Comparison of ENCODE assay signal across 8 cellular contexts in genomic region chr19:1206063-1206732, GRCh38. TPM values are rescaled to one million over a fixed set of nuclear protein-coding genes. Genes with fewer than 3 reads are reported as not detected.
A peak's percentile ranks its signal among the peaks of the same experiment; 100 is the strongest.
DNase-seq lines count a peak whose midpoint lies in the region; ATAC-seq and TF ChIP-seq lines count a peak whose summit lies in the region.

No MANE protein-coding gene starts in this region.

- H3K9me3 Mint-ChIP-seq in WTC11 = no peaks in the 10 kb centered on the region

- H3K27ac Mint-ChIP-seq in WTC11 = peak overlapping the region; percentile 94; the same call in 1 of the 2 replicates

- CTCF ChIA-PET in WTC11 (lab: Charles Lee) = no interaction called here

- no peaks in the 10 kb centered on the region for H3K27me3 Mint-ChIP-seq in WTC11 (ENCODE audit: low read depth)

- no peaks in the 10 kb centered on the region; the same call in 1 of the 2 replicates for H3K27me3 ChIP-seq in H7 (ENCODE audit: control insufficient read depth, insufficient read depth, low read length)
- no peaks in the 10 kb centered on the region for H3K27me3 ChIP-seq in cardiac muscle cell
- H3K27me3 ChIP-seq in gastrocnemius medialis = no peaks in the 10 kb centered on the region

- no peaks in the 10 kb centered on the region for H3K9me3 ChIP-seq in cardiac muscle cell (ENCODE audit: low read depth)
- no peaks in the 10 kb centered on the region for H3K9me3 ChIP-seq in gastrocnemius medialis

- TF ChIP-seq POLR2A in gastrocnemius medialis (IDR thresholded peaks at IDR 0.05) = no peak

- intact Hi-C loops in gastrocnemius medialis (cut with DNase I; ENCODE audit: low total_unique reads) = no loop called here

- DNase-seq in H7 (peak; percentile 84), WTC11 (ENCODE audit: low spot score) (no peak), cardiac muscle cell (ENCODE audit: low read depth in 1 of 2, low spot score in 1 of 2) (peak in 1 of 2 donors; percentile 35), gastrocnemius medialis (no peak), NCI-H82 treated with DMSO at 0.1 percent for 48 hours (lab: John Stamatoyannopoulos, UW; ENCODE audit: unreplicated experiment) (no peak), NCI-H526 treated with DMSO at 0.1 percent for 48 hours (lab: John Stamatoyannopoulos, UW) (no peak)

- H3K36me3 Mint-ChIP-seq in WTC11 = peaks cover 10% of the 10 kb centered on the region

- H3K4me3 ChIP-seq in H7 (ENCODE audit: insufficient read depth, low read depth, low read length) (peak overlapping the region; percentile 75), cardiac muscle cell (peak overlapping the region; percentile 88), gastrocnemius medialis (peak overlapping the region; percentile 83 to 94 (median 86))

- H3K36me3 ChIP-seq in H7 (replicated peaks; ENCODE audit: control insufficient read depth, insufficient read depth, low read length) (peaks cover 1% of the 10 kb centered on the region), cardiac muscle cell (no peaks in the 10 kb centered on the region), gastrocnemius medialis (no peaks in the 10 kb centered on the region)

- peak overlapping the region; percentile 95 for H3K4me3 Mint-ChIP-seq in WTC11

- peaks cover 29% of the 10 kb centered on the region for H3K4me1 Mint-ChIP-seq in WTC11

- TF ChIP-seq CTCF in WTC11 (IDR thresholded peaks at IDR 0.05) (no peak), cardiac muscle cell (IDR thresholded peaks at IDR 0.05; ENCODE audit: low read depth, low read length) (no peak), gastrocnemius medialis (IDR thresholded peaks at IDR 0.05 in 4 of 5, conservative IDR thresholded peaks at IDR 0.05 in 1 of 5) (no peak)

- H3K27ac ChIP-seq in cardiac muscle cell (peak overlapping the region; percentile 87), gastrocnemius medialis (peak overlapping the region; percentile 94 to 98 (median 96))

- in situ Hi-C loops in gastrocnemius medialis (cut with MboI; ENCODE audit: low sequenced_read_pairs in 4 of 4) = no loop called here

- ATAC-seq in WTC11 (no peak), gastrocnemius medialis (peak in 1 of 2 donors; percentile 5), GM21390 (IDR thresholded peaks at IDR 0.05; ENCODE audit: unreplicated experiment) (no peak), GM18861 (IDR thresholded peaks at IDR 0.05; ENCODE audit: unreplicated experiment) (no peak)

- H3K4me1 ChIP-seq in cardiac muscle cell (ENCODE audit: low read depth) = peaks cover 17% of the 10 kb centered on the region
- H3K4me1 ChIP-seq in gastrocnemius medialis = peaks cover 32 to 41% of the 10 kb centered on the region in 2 donors

- POLR2A ChIA-PET in WTC11 (lab: Charles Lee) = no interaction called here

TF ChIP-seq in WTC11, 78 proteins besides CTCF, POLR2A, EP300 and RAD21 (continues in another document):
- TF ChIP-seq MLX (CRISPR knock-in tag; IDR thresholded peaks at IDR 0.05) = no peak
- TF ChIP-seq ATF1 (CRISPR knock-in tag; IDR thresholded peaks at IDR 0.05) = no peak
- TF ChIP-seq ARID4B (CRISPR knock-in tag; IDR thresholded peaks at IDR 0.05; ENCODE audit: borderline replicate concordance) = 0 out of 2 replicates have a peak, but pooled peaks have one; percentile 34
- no peak for TF ChIP-seq ZSCAN18 (CRISPR knock-in tag; IDR thresholded peaks at IDR 0.05)
- no peak for TF ChIP-seq ATF2 (CRISPR knock-in tag; IDR thresholded peaks at IDR 0.05; ENCODE audit: borderline replicate concordance, low read depth)
- TF ChIP-seq USF1 (CRISPR knock-in tag; IDR thresholded peaks at IDR 0.05) = 0 out of 2 replicates have a peak, but pooled peaks have one; percentile 23

RNA-seq across cellular contexts. Expression of gene STK11, which starts 0.6 kb away (rescaled TPM):
- 96.3 and 99.0 TPM in 2 replicates for total RNA-seq in H7 (2014; rRNA removed; shearing (Covaris generic))
- total RNA-seq in WTC11 (2021) (106 to 112 TPM (median 106 TPM) in 3 replicates), cardiac muscle cell (140 and 180 TPM in 2 replicates), gastrocnemius medialis (100 to 1,000 TPM in 3 of 4 donors, 10 to 100 TPM in 1; 91.5 to 194 (median 149) TPM)
- polyA plus RNA-seq in cardiac muscle cell = 122 and 154 TPM in 2 replicates

RNA-seq across cellular contexts. Expression of gene CBARP, which starts 31.6 kb away (rescaled TPM):
- total RNA-seq in H7 (2014; rRNA removed; shearing (Covaris generic)) = 6.7 and 9.8 TPM in 2 replicates
- 21.9 to 23.6 TPM (median 23.4 TPM) in 3 replicates for total RNA-seq in WTC11 (2021)
- 21.1 and 29.1 TPM in 2 replicates for total RNA-seq in cardiac muscle cell
- polyA plus RNA-seq in cardiac muscle cell = 22.1 and 30.6 TPM in 2 replicates
- 1 to 10 TPM in 1 of 4 donors, under 1 TPM in 3; 0.10 to 1.3 (median 0.53) TPM for total RNA-seq in gastrocnemius medialis

RNA-seq across cellular contexts. Expression of gene SBNO2, which starts 32.1 kb away (rescaled TPM):
- 31.4 and 41.3 TPM in 2 replicates for total RNA-seq in H7 (2014; rRNA removed; shearing (Covaris generic))
- 40.7 to 57.3 TPM (median 48.0 TPM) in 3 replicates for total RNA-seq in WTC11 (2021)
- 23.0 and 28.5 TPM in 2 replicates for total RNA-seq in cardiac muscle cell
- polyA plus RNA-seq in cardiac muscle cell = 6.8 and 11.8 TPM in 2 replicates
- total RNA-seq in gastrocnemius medialis = 10 to 100 TPM; 22.2 to 49.8 (median 30.9) TPM

RNA-seq across cellular contexts. Expression of gene ATP5F1D, which starts 35.4 kb away (rescaled TPM):
- 44.7 and 53.1 TPM in 2 replicates for total RNA-seq in H7 (2014; rRNA removed; shearing (Covaris generic))
- total RNA-seq in WTC11 (2021) (262 to 277 TPM (median 270 TPM) in 3 replicates), cardiac muscle cell (188 and 355 TPM in 2 replicates), gastrocnemius medialis (100 to 1,000 TPM; 189 to 442 (median 273) TPM)
- 505 and 638 TPM in 2 replicates for polyA plus RNA-seq in cardiac muscle cell

RNA-seq across cellular contexts. Expression of gene MIDN, which starts 42.2 kb away (rescaled TPM):
- 35.1 and 50.3 TPM in 2 replicates for total RNA-seq in H7 (2014; rRNA removed; shearing (Covaris generic))
- total RNA-seq in WTC11 (2021) (189 to 190 TPM (median 189 TPM) in 3 replicates), cardiac muscle cell (45.6 and 89.2 TPM in 2 replicates), gastrocnemius medialis (100 to 1,000 TPM in 2 of 4 donors, 10 to 100 TPM in 2; 34.9 to 117 (median 86.3) TPM)
- polyA plus RNA-seq in cardiac muscle cell = 58.1 and 76.0 TPM in 2 replicates
